1 cellular context compared by ENCODE assay signal in genomic region chr7:40133561-40134427, GRCh38.
A peak's percentile ranks its signal among the peaks of the same experiment; 100 is the strongest.
TF ChIP-seq lines count a peak whose summit lies in the region.

No MANE protein-coding gene starts in this region.

TF ChIP-seq in HepG2, 621 proteins besides CTCF, POLR2A, EP300 and RAD21 (continued from another document and continues in another):
- TF ChIP-seq, protein P1, sequence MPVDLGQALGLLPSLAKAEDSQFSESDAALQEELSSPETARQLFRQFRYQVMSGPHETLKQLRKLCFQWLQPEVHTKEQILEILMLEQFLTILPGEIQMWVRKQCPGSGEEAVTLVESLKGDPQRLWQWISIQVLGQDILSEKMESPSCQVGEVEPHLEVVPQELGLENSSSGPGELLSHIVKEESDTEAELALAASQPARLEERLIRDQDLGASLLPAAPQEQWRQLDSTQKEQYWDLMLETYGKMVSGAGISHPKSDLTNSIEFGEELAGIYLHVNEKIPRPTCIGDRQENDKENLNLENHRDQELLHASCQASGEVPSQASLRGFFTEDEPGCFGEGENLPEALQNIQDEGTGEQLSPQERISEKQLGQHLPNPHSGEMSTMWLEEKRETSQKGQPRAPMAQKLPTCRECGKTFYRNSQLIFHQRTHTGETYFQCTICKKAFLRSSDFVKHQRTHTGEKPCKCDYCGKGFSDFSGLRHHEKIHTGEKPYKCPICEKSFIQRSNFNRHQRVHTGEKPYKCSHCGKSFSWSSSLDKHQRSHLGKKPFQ (CRISPR knock-in tag; IDR thresholded peaks at IDR 0.05; ENCODE audit: insufficient replicate concordance): no peak
- TF ChIP-seq ZNF138 (CRISPR knock-in tag; IDR thresholded peaks at IDR 0.05; ENCODE audit: low read depth) (no peak), SIN3A (IDR thresholded peaks at IDR 0.05; ENCODE audit: borderline replicate concordance, low read depth, low read length) (0 out of 2 replicates have a peak, but pooled peaks have one; percentile 32), HNF4A (CRISPR knock-in tag; IDR thresholded peaks at IDR 0.05) (no peak), PCBP1 (IDR thresholded peaks at IDR 0.05; ENCODE audit: borderline replicate concordance, low read depth, low read length) (no peak), ZNF331 (CRISPR knock-in tag; IDR thresholded peaks at IDR 0.05) (no peak), ZNF652 (CRISPR knock-in tag; IDR thresholded peaks at IDR 0.05; ENCODE audit: borderline replicate concordance, low read depth) (peak; percentile 67), JARID2 (CRISPR knock-in tag; IDR thresholded peaks at IDR 0.05; ENCODE audit: insufficient replicate concordance) (no peak), U2AF1 (optimal IDR thresholded peaks at IDR 0.05; ENCODE audit: low read depth, low read length) (peak; percentile 50), TMF1 (CRISPR knock-in tag; IDR thresholded peaks at IDR 0.05; ENCODE audit: low read depth) (0 out of 2 replicates have a peak, but pooled peaks have one; percentile 22), ARNT2 (CRISPR knock-in tag; IDR thresholded peaks at IDR 0.05; ENCODE audit: low read depth) (no peak), ZNF687 (CRISPR knock-in tag; IDR thresholded peaks at IDR 0.05) (no peak), ZNF660 (CRISPR knock-in tag; IDR thresholded peaks at IDR 0.05; ENCODE audit: borderline replicate concordance, low read depth) (no peak), ZNF768 (CRISPR knock-in tag; IDR thresholded peaks at IDR 0.05) (peak; percentile 45; the same call in 1 of the 2 replicates), ZZZ3 (CRISPR knock-in tag; IDR thresholded peaks at IDR 0.05; ENCODE audit: borderline replicate concordance) (no peak), GATA4 (IDR thresholded peaks at IDR 0.05; ENCODE audit: borderline replicate concordance, low read depth) (no peak), ZBTB7A (CRISPR knock-in tag; IDR thresholded peaks at IDR 0.05) (0 out of 2 replicates have a peak, but pooled peaks have one; percentile 2), ZNF672 (CRISPR knock-in tag; IDR thresholded peaks at IDR 0.05) (no peak), NONO (IDR thresholded peaks at IDR 0.05) (no peak), NONO (CRISPR knock-in tag; conservative IDR thresholded peaks at IDR 0.05) (no peak), ZBTB49 (CRISPR knock-in tag; IDR thresholded peaks at IDR 0.05; ENCODE audit: borderline replicate concordance) (no peak), MIXL1 (CRISPR knock-in tag; IDR thresholded peaks at IDR 0.05) (no peak), KLF11 (CRISPR knock-in tag; IDR thresholded peaks at IDR 0.05) (0 out of 2 replicates have a peak, but pooled peaks have one; percentile 28), ZSCAN30 (CRISPR knock-in tag; IDR thresholded peaks at IDR 0.05) (0 out of 2 replicates have a peak, but pooled peaks have one; percentile 31), KAT7 (CRISPR knock-in tag; IDR thresholded peaks at IDR 0.05; ENCODE audit: borderline replicate concordance) (no peak), KDM2A (CRISPR knock-in tag; IDR thresholded peaks at IDR 0.05; ENCODE audit: borderline replicate concordance, low read depth) (no peak), ZNF383 (CRISPR knock-in tag; IDR thresholded peaks at IDR 0.05; ENCODE audit: borderline replicate concordance) (no peak), ZNF30 (CRISPR knock-in tag; IDR thresholded peaks at IDR 0.05) (no peak), ZNF225 (CRISPR knock-in tag; IDR thresholded peaks at IDR 0.05) (0 out of 2 replicates have a peak, but pooled peaks have one; percentile 18), ZNF781 (CRISPR knock-in tag; IDR thresholded peaks at IDR 0.05; ENCODE audit: borderline replicate concordance, not compliant biosample characterization) (peak; percentile 10)
- TF ChIP-seq, protein P2, sequence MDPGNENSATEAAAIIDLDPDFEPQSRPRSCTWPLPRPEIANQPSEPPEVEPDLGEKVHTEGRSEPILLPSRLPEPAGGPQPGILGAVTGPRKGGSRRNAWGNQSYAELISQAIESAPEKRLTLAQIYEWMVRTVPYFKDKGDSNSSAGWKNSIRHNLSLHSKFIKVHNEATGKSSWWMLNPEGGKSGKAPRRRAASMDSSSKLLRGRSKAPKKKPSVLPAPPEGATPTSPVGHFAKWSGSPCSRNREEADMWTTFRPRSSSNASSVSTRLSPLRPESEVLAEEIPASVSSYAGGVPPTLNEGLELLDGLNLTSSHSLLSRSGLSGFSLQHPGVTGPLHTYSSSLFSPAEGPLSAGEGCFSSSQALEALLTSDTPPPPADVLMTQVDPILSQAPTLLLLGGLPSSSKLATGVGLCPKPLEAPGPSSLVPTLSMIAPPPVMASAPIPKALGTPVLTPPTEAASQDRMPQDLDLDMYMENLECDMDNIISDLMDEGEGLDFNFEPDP (CRISPR knock-in tag; conservative IDR thresholded peaks at IDR 0.05): 0 out of 2 replicates have a peak, but pooled peaks have one; percentile 42
- TF ChIP-seq, protein P3, sequence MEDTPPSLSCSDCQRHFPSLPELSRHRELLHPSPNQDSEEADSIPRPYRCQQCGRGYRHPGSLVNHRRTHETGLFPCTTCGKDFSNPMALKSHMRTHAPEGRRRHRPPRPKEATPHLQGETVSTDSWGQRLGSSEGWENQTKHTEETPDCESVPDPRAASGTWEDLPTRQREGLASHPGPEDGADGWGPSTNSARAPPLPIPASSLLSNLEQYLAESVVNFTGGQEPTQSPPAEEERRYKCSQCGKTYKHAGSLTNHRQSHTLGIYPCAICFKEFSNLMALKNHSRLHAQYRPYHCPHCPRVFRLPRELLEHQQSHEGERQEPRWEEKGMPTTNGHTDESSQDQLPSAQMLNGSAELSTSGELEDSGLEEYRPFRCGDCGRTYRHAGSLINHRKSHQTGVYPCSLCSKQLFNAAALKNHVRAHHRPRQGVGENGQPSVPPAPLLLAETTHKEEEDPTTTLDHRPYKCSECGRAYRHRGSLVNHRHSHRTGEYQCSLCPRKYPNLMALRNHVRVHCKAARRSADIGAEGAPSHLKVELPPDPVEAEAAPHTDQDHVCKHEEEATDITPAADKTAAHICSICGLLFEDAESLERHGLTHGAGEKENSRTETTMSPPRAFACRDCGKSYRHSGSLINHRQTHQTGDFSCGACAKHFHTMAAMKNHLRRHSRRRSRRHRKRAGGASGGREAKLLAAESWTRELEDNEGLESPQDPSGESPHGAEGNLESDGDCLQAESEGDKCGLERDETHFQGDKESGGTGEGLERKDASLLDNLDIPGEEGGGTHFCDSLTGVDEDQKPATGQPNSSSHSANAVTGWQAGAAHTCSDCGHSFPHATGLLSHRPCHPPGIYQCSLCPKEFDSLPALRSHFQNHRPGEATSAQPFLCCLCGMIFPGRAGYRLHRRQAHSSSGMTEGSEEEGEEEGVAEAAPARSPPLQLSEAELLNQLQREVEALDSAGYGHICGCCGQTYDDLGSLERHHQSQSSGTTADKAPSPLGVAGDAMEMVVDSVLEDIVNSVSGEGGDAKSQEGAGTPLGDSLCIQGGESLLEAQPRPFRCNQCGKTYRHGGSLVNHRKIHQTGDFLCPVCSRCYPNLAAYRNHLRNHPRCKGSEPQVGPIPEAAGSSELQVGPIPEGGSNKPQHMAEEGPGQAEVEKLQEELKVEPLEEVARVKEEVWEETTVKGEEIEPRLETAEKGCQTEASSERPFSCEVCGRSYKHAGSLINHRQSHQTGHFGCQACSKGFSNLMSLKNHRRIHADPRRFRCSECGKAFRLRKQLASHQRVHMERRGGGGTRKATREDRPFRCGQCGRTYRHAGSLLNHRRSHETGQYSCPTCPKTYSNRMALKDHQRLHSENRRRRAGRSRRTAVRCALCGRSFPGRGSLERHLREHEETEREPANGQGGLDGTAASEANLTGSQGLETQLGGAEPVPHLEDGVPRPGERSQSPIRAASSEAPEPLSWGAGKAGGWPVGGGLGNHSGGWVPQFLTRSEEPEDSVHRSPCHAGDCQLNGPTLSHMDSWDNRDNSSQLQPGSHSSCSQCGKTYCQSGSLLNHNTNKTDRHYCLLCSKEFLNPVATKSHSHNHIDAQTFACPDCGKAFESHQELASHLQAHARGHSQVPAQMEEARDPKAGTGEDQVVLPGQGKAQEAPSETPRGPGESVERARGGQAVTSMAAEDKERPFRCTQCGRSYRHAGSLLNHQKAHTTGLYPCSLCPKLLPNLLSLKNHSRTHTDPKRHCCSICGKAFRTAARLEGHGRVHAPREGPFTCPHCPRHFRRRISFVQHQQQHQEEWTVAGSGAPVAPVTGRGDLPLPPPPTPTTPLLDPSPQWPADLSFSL (CRISPR knock-in tag; IDR thresholded peaks at IDR 0.05): no peak
- TF ChIP-seq, protein P4, sequence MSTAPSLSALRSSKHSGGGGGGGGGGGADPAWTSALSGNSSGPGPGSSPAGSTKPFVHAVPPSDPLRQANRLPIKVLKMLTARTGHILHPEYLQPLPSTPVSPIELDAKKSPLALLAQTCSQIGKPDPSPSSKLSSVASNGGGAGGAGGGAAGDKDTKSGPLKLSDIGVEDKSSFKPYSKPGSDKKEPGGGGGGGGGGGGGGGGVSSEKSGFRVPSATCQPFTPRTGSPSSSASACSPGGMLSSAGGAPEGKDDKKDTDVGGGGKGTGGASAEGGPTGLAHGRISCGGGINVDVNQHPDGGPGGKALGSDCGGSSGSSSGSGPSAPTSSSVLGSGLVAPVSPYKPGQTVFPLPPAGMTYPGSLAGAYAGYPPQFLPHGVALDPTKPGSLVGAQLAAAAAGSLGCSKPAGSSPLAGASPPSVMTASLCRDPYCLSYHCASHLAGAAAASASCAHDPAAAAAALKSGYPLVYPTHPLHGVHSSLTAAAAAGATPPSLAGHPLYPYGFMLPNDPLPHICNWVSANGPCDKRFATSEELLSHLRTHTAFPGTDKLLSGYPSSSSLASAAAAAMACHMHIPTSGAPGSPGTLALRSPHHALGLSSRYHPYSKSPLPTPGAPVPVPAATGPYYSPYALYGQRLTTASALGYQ (CRISPR knock-in tag; IDR thresholded peaks at IDR 0.05): no peak
- TF ChIP-seq, protein P5, sequence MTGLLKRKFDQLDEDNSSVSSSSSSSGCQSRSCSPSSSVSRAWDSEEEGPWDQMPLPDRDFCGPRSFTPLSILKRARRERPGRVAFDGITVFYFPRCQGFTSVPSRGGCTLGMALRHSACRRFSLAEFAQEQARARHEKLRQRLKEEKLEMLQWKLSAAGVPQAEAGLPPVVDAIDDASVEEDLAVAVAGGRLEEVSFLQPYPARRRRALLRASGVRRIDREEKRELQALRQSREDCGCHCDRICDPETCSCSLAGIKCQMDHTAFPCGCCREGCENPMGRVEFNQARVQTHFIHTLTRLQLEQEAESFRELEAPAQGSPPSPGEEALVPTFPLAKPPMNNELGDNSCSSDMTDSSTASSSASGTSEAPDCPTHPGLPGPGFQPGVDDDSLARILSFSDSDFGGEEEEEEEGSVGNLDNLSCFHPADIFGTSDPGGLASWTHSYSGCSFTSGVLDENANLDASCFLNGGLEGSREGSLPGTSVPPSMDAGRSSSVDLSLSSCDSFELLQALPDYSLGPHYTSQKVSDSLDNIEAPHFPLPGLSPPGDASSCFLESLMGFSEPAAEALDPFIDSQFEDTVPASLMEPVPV (CRISPR knock-in tag; IDR thresholded peaks at IDR 0.05): peak; percentile 52; the same call in 1 of the 2 replicates
- TF ChIP-seq, protein P6, sequence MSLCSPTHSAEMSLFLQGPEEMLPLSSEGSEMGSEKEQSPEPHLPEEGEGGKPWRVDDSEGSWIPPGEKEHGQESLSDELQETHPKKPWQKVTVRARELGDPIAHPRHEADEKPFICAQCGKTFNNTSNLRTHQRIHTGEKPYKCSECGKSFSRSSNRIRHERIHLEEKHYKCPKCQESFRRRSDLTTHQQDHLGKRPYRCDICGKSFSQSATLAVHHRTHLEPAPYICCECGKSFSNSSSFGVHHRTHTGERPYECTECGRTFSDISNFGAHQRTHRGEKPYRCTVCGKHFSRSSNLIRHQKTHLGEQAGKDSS (CRISPR knock-in tag; IDR thresholded peaks at IDR 0.05; ENCODE audit: borderline replicate concordance, low read depth): no peak
- TF ChIP-seq, protein P7, sequence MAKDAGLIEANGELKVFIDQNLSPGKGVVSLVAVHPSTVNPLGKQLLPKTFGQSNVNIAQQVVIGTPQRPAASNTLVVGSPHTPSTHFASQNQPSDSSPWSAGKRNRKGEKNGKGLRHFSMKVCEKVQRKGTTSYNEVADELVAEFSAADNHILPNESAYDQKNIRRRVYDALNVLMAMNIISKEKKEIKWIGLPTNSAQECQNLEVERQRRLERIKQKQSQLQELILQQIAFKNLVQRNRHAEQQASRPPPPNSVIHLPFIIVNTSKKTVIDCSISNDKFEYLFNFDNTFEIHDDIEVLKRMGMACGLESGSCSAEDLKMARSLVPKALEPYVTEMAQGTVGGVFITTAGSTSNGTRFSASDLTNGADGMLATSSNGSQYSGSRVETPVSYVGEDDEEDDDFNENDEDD (CRISPR knock-in tag; IDR thresholded peaks at IDR 0.05; ENCODE audit: borderline replicate concordance): no peak
